9 cellular contexts compared by ENCODE assay signal in genomic region chr12:68406134-68406576, GRCh38.
DNase-seq lines count a peak whose midpoint lies in the region; ATAC-seq and TF ChIP-seq lines count a peak whose summit lies in the region.
"Had no signal": no experiment of that assay in that cellular context is flagged by ENCODE, and none has a peak within 500 bp of the region (broad histone marks: within the 10 kb centered on the region; RNA-seq: fewer than 3 reads in every experiment).

No MANE protein-coding gene starts in this region.

- no peak overlapping the region for H3K4me3 Mint-ChIP-seq in activated CD4-positive, alpha-beta T cell treated with anti-CD3 and anti-CD28 coated beads, Interleukin-2, amount 10 ng/mL, durations not matched to agents 24 days and 14 days
- H3K4me3 Mint-ChIP-seq: stimulated activated naive CD8-positive, alpha-beta T cell treated with anti-CD3 and anti-CD28 coated beads, Interleukin-15, Interleukin-2, amounts not matched to agents 100 ng/mL and 50 ng/mL, for 24 hours had no signal

- H3K27ac Mint-ChIP-seq in activated CD4-positive, alpha-beta T cell treated with anti-CD3 and anti-CD28 coated beads, Interleukin-2, amount 10 ng/mL, durations not matched to agents 24 days and 14 days = peak overlapping the region; percentile 39
- H3K27ac Mint-ChIP-seq: stimulated activated naive CD8-positive, alpha-beta T cell treated with anti-CD3 and anti-CD28 coated beads, Interleukin-15, Interleukin-2, amounts not matched to agents 100 ng/mL and 50 ng/mL, for 24 hours had no signal

- H3K36me3 ChIP-seq in WERI-Rb-1 (no peaks in the 10 kb centered on the region), psoas muscle (ENCODE audit: insufficient read depth in 1 of 2, low read depth in 1 of 2) (no peaks in the 10 kb centered on the region)

- peaks cover 35% of the 10 kb centered on the region for H3K4me1 ChIP-seq in psoas muscle

- H3K4me3 ChIP-seq in WERI-Rb-1 (ENCODE audit: low read depth, low read length) = no peak overlapping the region
- H3K4me3 ChIP-seq in psoas muscle = peak overlapping the region; percentile 8

- H3K27ac ChIP-seq in WERI-Rb-1 (no peak overlapping the region), psoas muscle (peak overlapping the region; percentile 69)

- no peak for DNase-seq in activated CD4-positive, alpha-beta T cell treated with anti-CD3 and anti-CD28 coated beads, Interleukin-2, amount 10 ng/mL, durations not matched to agents 24 days and 14 days
- no peak for DNase-seq in activated CD4-positive, alpha-beta T cell treated with anti-CD3 and anti-CD28 coated beads for 1 hour
- DNase-seq in WERI-Rb-1 (peak; percentile 16), Right ventricle myocardium inferior (ENCODE audit: missing footprints) (peak; percentile 95), psoas muscle (peak; percentile 92 to 97)

- intact Hi-C loops in activated CD4-positive, alpha-beta T cell treated with anti-CD3 and anti-CD28 coated beads, Interleukin-2, amount 10 ng/mL, durations not matched to agents 24 days and 14 days (cut with micrococcal nuclease) = loop anchor here (5.0 kb wide), 1 partner anchor 41 kb away; no protein-coding TSS in a partner anchor
- intact Hi-C loops in Right ventricle myocardium inferior (cut with DNase I) = loop anchor here (1.0 to 2.0 kb wide), 4 partner anchors 41 to 280 kb away; partner anchors contain the start of genes NUP107 and RAP1B
- intact Hi-C loops in psoas muscle (cut with DNase I) = no loop called here

- no peaks in the 10 kb centered on the region for H3K9me3 Mint-ChIP-seq in activated CD4-positive, alpha-beta T cell treated with anti-CD3 and anti-CD28 coated beads, Interleukin-2, amount 10 ng/mL, durations not matched to agents 24 days and 14 days
- H3K9me3 Mint-ChIP-seq: stimulated activated naive CD8-positive, alpha-beta T cell treated with anti-CD3 and anti-CD28 coated beads, Interleukin-15, Interleukin-2, amounts not matched to agents 100 ng/mL and 50 ng/mL, for 24 hours had no signal

- H3K9me3 ChIP-seq in WERI-Rb-1 (ENCODE audit: severe bottlenecking) (no peaks in the 10 kb centered on the region), psoas muscle (no peaks in the 10 kb centered on the region)

- WGBS in psoas muscle, 3 donors = 0 to 2% (median 1%) methylated on average over 5 of the region's 5 CpGs

- peaks cover 12% of the 10 kb centered on the region for H3K27me3 Mint-ChIP-seq in activated CD4-positive, alpha-beta T cell treated with anti-CD3 and anti-CD28 coated beads, Interleukin-2, amount 10 ng/mL, durations not matched to agents 24 days and 14 days
- H3K27me3 Mint-ChIP-seq: stimulated activated naive CD8-positive, alpha-beta T cell treated with anti-CD3 and anti-CD28 coated beads, Interleukin-15, Interleukin-2, amounts not matched to agents 100 ng/mL and 50 ng/mL, for 24 hours had no signal

- H3K36me3 Mint-ChIP-seq in activated CD4-positive, alpha-beta T cell treated with anti-CD3 and anti-CD28 coated beads, Interleukin-2, amount 10 ng/mL, durations not matched to agents 24 days and 14 days (ENCODE audit: low read depth) = no peaks in the 10 kb centered on the region

- ATAC-seq in Right ventricle myocardium inferior (peak; percentile 98), psoas muscle (peak; percentile 95 to 97 (median 96)), HG03442 (IDR thresholded peaks at IDR 0.05; ENCODE audit: unreplicated experiment) (no peak), HG02973 (IDR thresholded peaks at IDR 0.05; ENCODE audit: unreplicated experiment) (no peak), HG03432 (IDR thresholded peaks at IDR 0.05; ENCODE audit: unreplicated experiment) (no peak)

- H3K27me3 ChIP-seq in WERI-Rb-1 (ENCODE audit: insufficient read depth, low read depth, severe bottlenecking) (no peaks in the 10 kb centered on the region), psoas muscle (ENCODE audit: insufficient read depth in 3 of 3, low read length in 2 of 3) (no peaks in the 10 kb centered on the region)

- peaks cover 25% of the 10 kb centered on the region for H3K4me1 Mint-ChIP-seq in activated CD4-positive, alpha-beta T cell treated with anti-CD3 and anti-CD28 coated beads, Interleukin-2, amount 10 ng/mL, durations not matched to agents 24 days and 14 days

- TF ChIP-seq CTCF in WERI-Rb-1 (IDR thresholded peaks at IDR 0.05; ENCODE audit: low read depth, low read length) = peak; percentile 35
- peak; percentile 38 for TF ChIP-seq CTCF in psoas muscle (IDR thresholded peaks at IDR 0.05)

Comparison
In these comparisons a context has a peak if more than half of its experiments do, and no peak if none do; other contexts are left out.
1. DNase-seq: peak in WERI-Rb-1 (single experiment), Right ventricle myocardium inferior (single experiment) and psoas muscle (2 of 2); none in activated CD4-positive, alpha-beta T cell treated with anti-CD3 and anti-CD28 coated beads, Interleukin-2, amount 10 ng/mL, durations not matched to agents 24 days and 14 days (single experiment) and activated CD4-positive, alpha-beta T cell treated with anti-CD3 and anti-CD28 coated beads for 1 hour (single experiment).
2. ATAC-seq: peak in Right ventricle myocardium inferior (single experiment) and psoas muscle (4 of 4); none in HG03442 (single experiment), HG02973 (single experiment) and HG03432 (single experiment).
3. intact Hi-C loops: an anchor here in activated CD4-positive, alpha-beta T cell treated with anti-CD3 and anti-CD28 coated beads, Interleukin-2, amount 10 ng/mL, durations not matched to agents 24 days and 14 days (5.0 kb wide) and Right ventricle myocardium inferior (1.0 to 2.0 kb wide); none called in psoas muscle.